21 cellular contexts compared by ENCODE assay signal in genomic region chr13:20258208-20258962, GRCh38. TPM values are rescaled to one million over a fixed set of nuclear protein-coding genes. Genes with fewer than 3 reads are reported as not detected.
DNase-seq lines count a peak whose midpoint lies in the region; ATAC-seq, FAIRE-seq and TF ChIP-seq lines count a peak whose summit lies in the region.
"Had no signal": no experiment of that assay in that cellular context is flagged by ENCODE, and none has a peak within 500 bp of the region (broad histone marks: within the 10 kb centered on the region; RNA-seq: fewer than 3 reads in every experiment).

No MANE protein-coding gene starts in this region.

- H3K4me1 ChIP-seq in H1 (replicated peaks in 1 of 4; ENCODE audit: control insufficient read depth in 3 of 4, insufficient read depth in 4 of 4, low read length in 3 of 4) (no peaks in the 10 kb centered on the region), liver (ENCODE audit: control insufficient read depth in 4 of 4, insufficient read depth in 4 of 4, low read length in 3 of 4) (no peaks in the 10 kb centered on the region)

- H2BK20ac ChIP-seq in H1 (ENCODE audit: low read length) = no peak overlapping the region

- no peak for FAIRE-seq in H1 (lab: Jason Lieb, UNC)
- FAIRE-seq: HTR-8/SVneo had no signal

- H2BK12ac ChIP-seq in H1 (ENCODE audit: low read depth, low read length) = no peak overlapping the region

- ATAC-seq in GM21737 (IDR thresholded peaks at IDR 0.05; ENCODE audit: unreplicated experiment) (no peak), HG02678 (IDR thresholded peaks at IDR 0.05; ENCODE audit: unreplicated experiment) (no peak), HG02938 (IDR thresholded peaks at IDR 0.05; ENCODE audit: unreplicated experiment) (no peak)

- TF ChIP-seq CTCF in H1 (IDR thresholded peaks at IDR 0.05; ENCODE audit: control extremely low read depth in 1 of 3, insufficient read depth in 1 of 3, low read depth in 1 of 3, low read length in 3 of 3) (no peak), liver (IDR thresholded peaks at IDR 0.05; ENCODE audit: low read depth, low read length, missing input control) (no peak)

- peak overlapping the region; percentile 57; the same call in 1 of the 2 replicates for H4K8ac ChIP-seq in H1 (ENCODE audit: extremely low read depth, insufficient read depth, low read length)

- H3K14ac ChIP-seq in H1 (ENCODE audit: insufficient read length) = no peak overlapping the region

- H3K27ac ChIP-seq in H1 (ENCODE audit: low read depth, low read length) (no peak overlapping the region), liver (ENCODE audit: low read depth in 1 of 2, low read length in 2 of 2) (peak overlapping the region; percentile 57 to 68)
- H3K27ac ChIP-seq: brain microvascular endothelial cell had no signal

- TF ChIP-seq POLR2A in H1 (IDR thresholded peaks at IDR 0.05; ENCODE audit: control extremely low read depth in 1 of 2, low read depth in 2 of 2, low read length in 2 of 2) = no peak

- H3K9me3 ChIP-seq in H1 (ENCODE audit: insufficient read depth in 2 of 2, low read depth in 1 of 2, low read length in 1 of 2) (no peaks in the 10 kb centered on the region), liver (ENCODE audit: control insufficient read depth in 4 of 4, low read length in 3 of 4) (no peaks in the 10 kb centered on the region)

- no peak overlapping the region for H3K4me2 ChIP-seq in H1 (ENCODE audit: insufficient read depth in 1 of 2, low read depth in 2 of 2, low read length in 2 of 2)

- no peak for TF ChIP-seq EP300 in H1 (IDR thresholded peaks at IDR 0.05; ENCODE audit: borderline replicate concordance in 1 of 2, low read depth in 2 of 2, low read length in 2 of 2)

- no peaks in the 10 kb centered on the region; a peak in 1 of 7 replicates for H3K27me3 ChIP-seq in H1 (replicated peaks in 1 of 4; ENCODE audit: control insufficient read depth in 3 of 4, extremely low read depth in 1 of 4, insufficient read depth in 3 of 4, low read length in 3 of 4)
- no peaks in the 10 kb centered on the region for H3K27me3 ChIP-seq in liver (ENCODE audit: control insufficient read depth in 4 of 4, insufficient read depth in 4 of 4, low read length in 3 of 4)
- H3K27me3 ChIP-seq: brain microvascular endothelial cell had no signal

- no peak overlapping the region for H3K18ac ChIP-seq in H1 (ENCODE audit: extremely low read depth, low read length)

- no peak overlapping the region for H3K9ac ChIP-seq in H1 (replicated peaks in 1 of 4; ENCODE audit: extremely low read depth in 1 of 4, low read depth in 3 of 4, low read length in 3 of 4)
- H3K9ac ChIP-seq in liver (ENCODE audit: low read depth in 1 of 2, low read length in 2 of 2) = peak overlapping the region in 1 of 2 donors; percentile 52

- H3K36me3 ChIP-seq in H1 (ENCODE audit: control insufficient read depth in 2 of 4, insufficient read depth in 4 of 4, low read length in 3 of 4) = no peaks in the 10 kb centered on the region
- H3K36me3 ChIP-seq in liver (ENCODE audit: control insufficient read depth in 4 of 4, insufficient read depth in 3 of 4, low read depth in 1 of 4, low read length in 3 of 4) = no peaks in the 10 kb centered on the region
- H3K36me3 ChIP-seq: brain microvascular endothelial cell had no signal

- H2BK5ac ChIP-seq in H1 (ENCODE audit: low read depth, low read length) = no peak overlapping the region

- H4K20me1 ChIP-seq in H1 (replicated peaks in 1 of 2; ENCODE audit: control insufficient read depth in 1 of 2, insufficient read depth in 2 of 2, low read length in 2 of 2) = no peaks in the 10 kb centered on the region

- 86% methylated on average over 15 of the region's 15 CpGs; no CpG with 5 or more reads in 1 of the 2 experiments for WGBS in H1 (ENCODE audit: extremely low coverage in 1 of 2, insufficient coverage in 1 of 2, insufficient read length in 1 of 2, insufficient replicate concordance in 2 of 2, low coverage in 1 of 2, low lambda C conversion rate in 2 of 2, missing lambda C conversion rate in 1 of 2), 2 experiments
- WGBS in liver = 59% methylated on average over 15 of the region's 15 CpGs

- H2BK15ac ChIP-seq in H1 (ENCODE audit: low read length) = no peak overlapping the region

- no peaks in the 10 kb centered on the region for H3K79me2 ChIP-seq in H1 (ENCODE audit: control insufficient read depth in 1 of 2, insufficient read depth in 2 of 2, low read length in 2 of 2)

- TF ChIP-seq RAD21 in H1 (IDR thresholded peaks at IDR 0.05 in 1 of 2, conservative IDR thresholded peaks at IDR 0.05 in 1 of 2; ENCODE audit: low read depth in 2 of 2, low read length in 2 of 2) (no peak), liver (IDR thresholded peaks at IDR 0.05) (peak in 1 of 2 donors; percentile 10)

- H2BK120ac ChIP-seq in H1 (replicated peaks; ENCODE audit: low read depth, low read length) = no peak overlapping the region

- H3K4me3 ChIP-seq in H1 (ENCODE audit: extremely low read depth in 1 of 4, insufficient read depth in 2 of 4, low read depth in 3 of 4, low read length in 4 of 4) (no peak overlapping the region), liver (ENCODE audit: low read depth in 1 of 3, low read length in 3 of 3) (peak overlapping the region; percentile 14 to 43 (median 36))

- POLR2A ChIA-PET in H1 (lab: Charles Lee; ENCODE audit: partially characterized antibody) = interaction anchor here (0.7 kb wide), 1 partner anchor 215 kb away, joined by 3 read pairs; no protein-coding TSS in a partner anchor

- no peak overlapping the region for H4K91ac ChIP-seq in H1 (replicated peaks; ENCODE audit: insufficient read length, low read length)

- H3K56ac ChIP-seq in H1 (replicated peaks; ENCODE audit: insufficient read length, low read depth, low read length) = no peak overlapping the region

- CTCF ChIA-PET in H1 (lab: Charles Lee; ENCODE audit: partially characterized antibody) = no interaction called here

- no peaks in the 10 kb centered on the region for H3K23me2 ChIP-seq in H1 (ENCODE audit: low read depth, low read length)

- no peak overlapping the region for H4K5ac ChIP-seq in H1 (ENCODE audit: insufficient read length, low read depth, low read length)

- DNase-seq in COLO668 (lab: John Stamatoyannopoulos, UW; ENCODE audit: unreplicated experiment) (peak; percentile 29), HT1080 (ENCODE audit: low read depth) (peak; percentile 13), H1 (ENCODE audit: low read depth in 1 of 2, low spot score in 2 of 2) (no peak), AG20443 (ENCODE audit: low spot score) (no peak)
- DNase-seq: activated naive CD8-positive, alpha-beta T cell treated with anti-CD3 and anti-CD28 coated beads for 36 hours; activated T-cell treated with anti-CD3 and anti-CD28 coated beads, Interleukin-2, amount 50 U/mL, for 24 hours; brain microvascular endothelial cell; effector CD8-positive, alpha-beta T cell; foreskin melanocyte; NCI-H345; nephron progenitor cell; retina had no signal

- H3K4ac ChIP-seq in H1 (replicated peaks; ENCODE audit: insufficient read length, low read depth, low read length) = no peak overlapping the region

- no peak overlapping the region for H2AFZ ChIP-seq in H1 (ENCODE audit: low read length)

- H3K79me1 ChIP-seq in H1 (ENCODE audit: low read depth, low read length) = no peaks in the 10 kb centered on the region

- no peak overlapping the region for H2AK5ac ChIP-seq in H1 (ENCODE audit: low read depth, low read length)

- no peak overlapping the region for H3K23ac ChIP-seq in H1 (ENCODE audit: insufficient read length)

TF ChIP-seq in H1, 55 proteins besides CTCF, POLR2A, EP300 and RAD21:
- TF ChIP-seq EZH2 (IDR thresholded peaks at IDR 0.05; ENCODE audit: low read depth, low read length, severe bottlenecking) (no peak), CREB1 (IDR thresholded peaks at IDR 0.05) (no peak), TBP (IDR thresholded peaks at IDR 0.05; ENCODE audit: low read depth, low read length) (no peak), PHF8 (conservative IDR thresholded peaks at IDR 0.05; ENCODE audit: low read depth, low read length) (no peak), POU5F1 (IDR thresholded peaks at IDR 0.05; ENCODE audit: low read depth, low read length) (no peak), SIX5 (IDR thresholded peaks at IDR 0.05; ENCODE audit: low read depth, low read length) (no peak), YY1 (IDR thresholded peaks at IDR 0.05; ENCODE audit: low read depth, low read length) (no peak), SIRT6 (IDR thresholded peaks at IDR 0.05; ENCODE audit: low read length) (no peak), RXRA (IDR thresholded peaks at IDR 0.05; ENCODE audit: insufficient read depth, low read depth, low read length) (no peak), SAP30 (IDR thresholded peaks at IDR 0.05; ENCODE audit: insufficient read depth, insufficient replicate concordance, low read length) (no peak)

TF ChIP-seq in liver, 16 proteins besides CTCF, POLR2A, EP300 and RAD21:
- TF ChIP-seq NR2F2 (IDR thresholded peaks at IDR 0.05) = no peak
- TF ChIP-seq EGR1 (IDR thresholded peaks at IDR 0.05; ENCODE audit: low read depth in 2 of 2) = no peak
- TF ChIP-seq YY1 (IDR thresholded peaks at IDR 0.05) = peak; percentile 21
- TF ChIP-seq HNF4A (conservative IDR thresholded peaks at IDR 0.05) = peak in 1 of 2 donors; percentile 2
- no peak for TF ChIP-seq JUND (IDR thresholded peaks at IDR 0.05)
- peak in 1 of 2 donors; percentile 64 for TF ChIP-seq GABPA (IDR thresholded peaks at IDR 0.05 in 1 of 2, conservative IDR thresholded peaks at IDR 0.05 in 1 of 2)

RNA-seq across cellular contexts. Expression of gene GJB6, which starts 26.3 kb away (rescaled TPM):
- total RNA-seq in HT1080 (2014; rRNA removed; shearing (Covaris generic)) = not detected in 2 replicates
- polyA plus RNA-seq in HT1080 (2015; cell fraction: cytosol; rRNA removed) = not detected in 2 replicates
- not detected in 2 replicates for polyA plus RNA-seq in HT1080 (2015; cell fraction: nucleus; rRNA removed)
- total RNA-seq in H1 (2021; fragmentation: NEBNext Ultra II Directional; extraction: Animal tissue kit (Norgen Biotek cat#: 25700)) = not detected in 2 replicates
- polyA plus RNA-seq in H1 (2011; rRNA removed) (not detected in 2 replicates), liver (under 1 TPM in 1 of 2 donors, not detected in 1; 0.06 TPM)
- polyA plus RNA-seq in H1 (2011; cell fraction: cytosol; rRNA removed) = not detected
- not detected for polyA plus RNA-seq in H1 (2011; cell fraction: nucleus; rRNA removed)
- polyA plus RNA-seq in H1 (2012, experiment 1 of 2) = not detected in 4 replicates
- not detected for polyA plus RNA-seq in H1 (2012, experiment 2 of 2)
- polyA plus RNA-seq in H1 (2013, experiment 1 of 2) = 0.08 TPM
- 0.07 TPM for polyA plus RNA-seq in H1 (2013, experiment 2 of 2)
- polyA minus RNA-seq in H1 (2011; rRNA and poly(A)+ RNA removed) = not detected in 2 replicates
- not detected for polyA minus RNA-seq in H1 (2011; cell fraction: cytosol; rRNA and poly(A)+ RNA removed)
- polyA minus RNA-seq in H1 (2011; cell fraction: nucleus; rRNA and poly(A)+ RNA removed) = not detected
- total RNA-seq in liver = under 1 TPM in 1 of 2 donors, not detected in 1; 0.08 TPM
- total RNA-seq: Daoy, M059J, OCI-LY7 had no signal
- polyA plus RNA-seq: BJ had no signal

Comparison
In these comparisons a context has a peak if more than half of its experiments do, and no peak if none do; other contexts are left out.
1. DNase-seq: peak in COLO668 (single experiment) and HT1080 (single experiment); none in H1 (0 of 2) and AG20443 (single experiment).
2. H3K4me3 ChIP-seq: peak in liver (3 of 3); none in H1 (0 of 4).